Comparison of ENCODE assay signal across 22 cellular contexts in the genomic region with DNA sequence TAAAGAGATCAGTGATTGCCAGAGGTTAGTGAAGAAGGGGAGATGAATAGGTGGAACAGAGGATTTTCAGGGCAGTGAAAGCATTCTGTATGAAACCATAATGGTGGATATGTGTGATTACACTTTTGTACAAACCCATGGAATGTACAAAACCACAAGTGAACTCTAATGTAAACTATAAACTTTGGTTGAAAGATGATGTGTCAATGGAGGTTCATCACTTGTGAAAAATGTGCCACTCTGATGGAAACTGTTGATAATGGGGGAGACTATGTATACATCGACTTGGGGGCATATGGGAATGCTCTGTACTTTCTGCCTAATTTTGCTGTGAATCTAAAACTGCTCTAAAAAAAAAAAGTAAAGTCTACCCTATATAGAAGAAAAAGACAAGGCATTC.
DNase-seq lines count a peak whose midpoint lies in the region; TF ChIP-seq lines count a peak whose summit lies in the region.
"Had no signal": no experiment of that assay in that cellular context is flagged by ENCODE, and none has a peak within 500 bp of the region (broad histone marks: within the 10 kb centered on the region; RNA-seq: fewer than 3 reads in every experiment).

No MANE protein-coding gene starts in this region.

- peaks cover 3% of the 10 kb centered on the region for H3K36me3 Mint-ChIP-seq in activated CD4-positive, alpha-beta T cell treated with anti-CD3 and anti-CD28 coated beads, Interleukin-2, amount 10 ng/mL, durations not matched to agents 24 days and 14 days (ENCODE audit: low read depth)
- no peaks in the 10 kb centered on the region for H3K36me3 Mint-ChIP-seq in mesothelial cell of epicardium
- H3K36me3 Mint-ChIP-seq: stimulated activated naive B cell treated with anti-CD40 and anti-IgM and Interleukin-4, amounts not matched to agents 10 μg/mL and 1 μg/mL and 100 μg/mL, for 72 hours had no signal

- H4K20me1 ChIP-seq in PC-9 (ENCODE audit: insufficient read depth) (no peaks in the 10 kb centered on the region), fibroblast of lung (ENCODE audit: control insufficient read depth, extremely low read depth, insufficient read depth, low read length) (no peaks in the 10 kb centered on the region)

- H2AFZ ChIP-seq in PC-9 (no peak overlapping the region), fibroblast of lung (ENCODE audit: low read length) (no peak overlapping the region)

- no peaks in the 10 kb centered on the region for H3K27me3 ChIP-seq in PC-9 (ENCODE audit: insufficient read depth, low read depth)
- no peaks in the 10 kb centered on the region for H3K27me3 ChIP-seq in fibroblast of lung (ENCODE audit: control insufficient read depth, insufficient read depth, low read length)
- no peaks in the 10 kb centered on the region for H3K27me3 ChIP-seq in uterus
- H3K27me3 ChIP-seq: gastroesophageal sphincter, thyroid gland had no signal

- no peak for TF ChIP-seq POLR2A in uterus (IDR thresholded peaks at IDR 0.05)

- no peaks in the 10 kb centered on the region for H3K27me3 Mint-ChIP-seq in activated CD4-positive, alpha-beta T cell treated with anti-CD3 and anti-CD28 coated beads, Interleukin-2, amount 10 ng/mL, durations not matched to agents 24 days and 14 days
- H3K27me3 Mint-ChIP-seq in mesothelial cell of epicardium (ENCODE audit: low read depth), result no peaks in the 10 kb centered on the region
- H3K27me3 Mint-ChIP-seq: activated CD8-positive, alpha-beta memory T cell treated with anti-CD3 and anti-CD28 coated beads, Interleukin-2, amount 10 ng/mL, durations not matched to agents 7 days and 5 days; CD8-positive, alpha-beta memory T cell; stimulated activated naive B cell treated with anti-CD40 and anti-IgM and Interleukin-4, amounts not matched to agents 10 μg/mL and 1 μg/mL and 100 μg/mL, for 72 hours had no signal

- no peaks in the 10 kb centered on the region for H3K9me2 ChIP-seq in PC-9 (ENCODE audit: insufficient read depth)

- no peak overlapping the region for H3K9ac ChIP-seq in fibroblast of lung (ENCODE audit: insufficient read depth, low read length)
- H3K9ac ChIP-seq: KMS-11 had no signal

- CTCF ChIA-PET in PC-9 (lab: Charles Lee), result no interaction called here

- no peaks in the 10 kb centered on the region for H3K9me3 Mint-ChIP-seq in activated CD4-positive, alpha-beta T cell treated with anti-CD3 and anti-CD28 coated beads, Interleukin-2, amount 10 ng/mL, durations not matched to agents 24 days and 14 days
- H3K9me3 Mint-ChIP-seq in mesothelial cell of epicardium, result no peaks in the 10 kb centered on the region
- H3K9me3 Mint-ChIP-seq: CD8-positive, alpha-beta memory T cell; stimulated activated naive B cell treated with anti-CD40 and anti-IgM and Interleukin-4, amounts not matched to agents 10 μg/mL and 1 μg/mL and 100 μg/mL, for 72 hours had no signal

- peaks cover 10% of the 10 kb centered on the region; the same call in 1 of the 2 replicates for H3F3A ChIP-seq in PC-9 (ENCODE audit: insufficient read depth, low read depth)

- peaks cover 33% of the 10 kb centered on the region for H3K4me1 ChIP-seq in PC-9 (replicated peaks; ENCODE audit: insufficient read depth)
- no peaks in the 10 kb centered on the region for H3K4me1 ChIP-seq in fibroblast of lung (ENCODE audit: control insufficient read depth, extremely low read depth, insufficient read depth, low read length)
- H3K4me1 ChIP-seq in uterus, result no peaks in the 10 kb centered on the region
- H3K4me1 ChIP-seq: gastroesophageal sphincter had no signal

- no peak overlapping the region for H3K4me3 ChIP-seq in PC-9
- H3K4me3 ChIP-seq in fibroblast of lung (replicated peaks in 1 of 4; ENCODE audit: control extremely low read depth in 1 of 4, insufficient read depth in 1 of 4, low read depth in 3 of 4, low read length in 4 of 4), result no peak overlapping the region
- no peak overlapping the region for H3K4me3 ChIP-seq in uterus
- H3K4me3 ChIP-seq: gastroesophageal sphincter, thyroid gland had no signal

- peak overlapping the region; percentile 14 for H3K4me3 Mint-ChIP-seq in activated CD4-positive, alpha-beta T cell treated with anti-CD3 and anti-CD28 coated beads, Interleukin-2, amount 10 ng/mL, durations not matched to agents 24 days and 14 days
- no peak overlapping the region for H3K4me3 Mint-ChIP-seq in mesothelial cell of epicardium
- H3K4me3 Mint-ChIP-seq: activated CD8-positive, alpha-beta memory T cell treated with anti-CD3 and anti-CD28 coated beads, Interleukin-2, amount 10 ng/mL, durations not matched to agents 7 days and 5 days; CD8-positive, alpha-beta memory T cell; stimulated activated naive B cell treated with anti-CD40 and anti-IgM and Interleukin-4, amounts not matched to agents 10 μg/mL and 1 μg/mL and 100 μg/mL, for 72 hours had no signal

- peak overlapping the region; percentile 27; the same call in 1 of the 2 replicates for H3K4me2 ChIP-seq in PC-9
- no peak overlapping the region for H3K4me2 ChIP-seq in fibroblast of lung (ENCODE audit: extremely low read depth, insufficient read depth, low read length)
- H3K4me2 ChIP-seq: KMS-11 had no signal

- POLR2A ChIA-PET in PC-9 (lab: Charles Lee; ENCODE audit: unreplicated experiment), result interaction anchor here (0.6 kb wide), 1 partner anchor 154 kb away, joined by 5 read pairs; no protein-coding TSS in a partner anchor

- H3K4me1 Mint-ChIP-seq in activated CD4-positive, alpha-beta T cell treated with anti-CD3 and anti-CD28 coated beads, Interleukin-2, amount 10 ng/mL, durations not matched to agents 24 days and 14 days, result peaks cover 42% of the 10 kb centered on the region
- H3K4me1 Mint-ChIP-seq in mesothelial cell of epicardium, result peaks cover 57% of the 10 kb centered on the region

- H3K9me3 ChIP-seq in PC-9 (ENCODE audit: insufficient read depth, low read depth), result no peaks in the 10 kb centered on the region
- H3K9me3 ChIP-seq in fibroblast of lung (ENCODE audit: control insufficient read depth, insufficient read depth, low read depth, low read length), result no peaks in the 10 kb centered on the region
- H3K9me3 ChIP-seq in uterus, result no peaks in the 10 kb centered on the region
- H3K9me3 ChIP-seq: gastroesophageal sphincter, thyroid gland had no signal

- no peak for TF ChIP-seq CTCF in PC-9 (conservative IDR thresholded peaks at IDR 0.05)
- TF ChIP-seq CTCF in fibroblast of lung (conservative IDR thresholded peaks at IDR 0.05 in 1 of 2, IDR thresholded peaks at IDR 0.05 in 1 of 2; ENCODE audit: low read depth in 1 of 2, low read length in 2 of 2), result no peak
- no peak for TF ChIP-seq CTCF in uterus (IDR thresholded peaks at IDR 0.05)
- no peak for TF ChIP-seq CTCF in mesothelial cell of epicardium (IDR thresholded peaks at IDR 0.05; ENCODE audit: unreplicated experiment)

- H3K36me3 ChIP-seq in PC-9 (ENCODE audit: low read depth) (no peaks in the 10 kb centered on the region), fibroblast of lung (ENCODE audit: control insufficient read depth, insufficient read depth, low read length) (no peaks in the 10 kb centered on the region), uterus (no peaks in the 10 kb centered on the region)
- H3K36me3 ChIP-seq: gastroesophageal sphincter, thyroid gland had no signal

- H3K79me2 ChIP-seq in PC-9 (ENCODE audit: low read depth) (peaks cover 4% of the 10 kb centered on the region; the same call in 1 of the 2 replicates), fibroblast of lung (ENCODE audit: control insufficient read depth, insufficient read depth, low read length) (no peaks in the 10 kb centered on the region)

- BruUV-seq in PC-9 (replicated peaks; lab: Mats Ljungman, UMichigan), result no TSS peak

- H3K27ac Mint-ChIP-seq in activated CD4-positive, alpha-beta T cell treated with anti-CD3 and anti-CD28 coated beads, Interleukin-2, amount 10 ng/mL, durations not matched to agents 24 days and 14 days, result peak overlapping the region; percentile 58
- no peak overlapping the region for H3K27ac Mint-ChIP-seq in mesothelial cell of epicardium
- H3K27ac Mint-ChIP-seq: activated CD8-positive, alpha-beta memory T cell treated with anti-CD3 and anti-CD28 coated beads, Interleukin-2, amount 10 ng/mL, durations not matched to agents 7 days and 5 days; stimulated activated naive B cell treated with anti-CD40 and anti-IgM and Interleukin-4, amounts not matched to agents 10 μg/mL and 1 μg/mL and 100 μg/mL, for 72 hours had no signal

- intact Hi-C loops in activated CD4-positive, alpha-beta T cell treated with anti-CD3 and anti-CD28 coated beads, Interleukin-2, amount 10 ng/mL, durations not matched to agents 24 days and 14 days (cut with micrococcal nuclease), result no loop called here
- intact Hi-C loops in PC-9 (cut with micrococcal nuclease; ENCODE audit: unreplicated experiment) (no loop called here), uterus (cut with DNase I; ENCODE audit: low total_unique reads) (no loop called here)

- H3K27ac ChIP-seq in PC-9, result peak overlapping the region; percentile 75
- H3K27ac ChIP-seq in fibroblast of lung (ENCODE audit: insufficient read depth, low read length), result no peak overlapping the region
- no peak overlapping the region for H3K27ac ChIP-seq in uterus
- H3K27ac ChIP-seq: gastroesophageal sphincter, KMS-11, thyroid gland had no signal

- DNase-seq in activated CD4-positive, alpha-beta T cell treated with anti-CD3 and anti-CD28 coated beads, Interleukin-2, amount 10 ng/mL, durations not matched to agents 24 days and 14 days, result no peak
- no peak for DNase-seq in activated CD4-positive, alpha-beta T cell treated with anti-CD3 and anti-CD28 coated beads for 4 hours
- DNase-seq in Daoy (ENCODE audit: low read depth), result peak; percentile 14
- peak in 1 of 2 experiments; percentile 69 for DNase-seq in PC-9
- peak; percentile 31 to 51 for DNase-seq in fibroblast of lung (ENCODE audit: low read depth in 2 of 2)
- DNase-seq in uterus, result no peak
- no peak for DNase-seq in mesothelial cell of epicardium (ENCODE audit: low spot score in 2 of 2, unreplicated experiment in 2 of 2)
- no peak for DNase-seq in cerebellum (ENCODE audit: low spot score)
- DNase-seq: activated CD8-positive, alpha-beta memory T cell treated with anti-CD3 and anti-CD28 coated beads, Interleukin-2, amount 10 ng/mL, durations not matched to agents 7 days and 5 days; activated gamma-delta T cell treated with Interleukin-2 at 50 U/mL for 16 hours; CD8-positive, alpha-beta memory T cell; effector CD4-positive, alpha-beta T cell; kidney glomerular epithelial cell; NCI-H2171 treated with DMSO at 0.1 percent for 48 hours; NCI-H526 treated with DMSO at 0.1 percent for 48 hours; nucleus accumbens; small intestine; stimulated activated naive B cell treated with anti-CD40 and anti-IgM and Interleukin-4, amounts not matched to agents 10 μg/mL and 1 μg/mL and 100 μg/mL, for 72 hours; SW 1271; thyroid gland had no signal

Comparison
In these comparisons a context has a peak if more than half of its experiments do, and no peak if none do; other contexts are left out.
1. DNase-seq: peak in Daoy (single experiment) and fibroblast of lung (2 of 2); none in activated CD4-positive, alpha-beta T cell treated with anti-CD3 and anti-CD28 coated beads, Interleukin-2, amount 10 ng/mL, durations not matched to agents 24 days and 14 days (single experiment), activated CD4-positive, alpha-beta T cell treated with anti-CD3 and anti-CD28 coated beads for 4 hours (0 of 2), uterus (0 of 2), mesothelial cell of epicardium (0 of 2) and cerebellum (single experiment).